Comparison of ENCODE assay signal across 1 cellular context in the genomic region with DNA sequence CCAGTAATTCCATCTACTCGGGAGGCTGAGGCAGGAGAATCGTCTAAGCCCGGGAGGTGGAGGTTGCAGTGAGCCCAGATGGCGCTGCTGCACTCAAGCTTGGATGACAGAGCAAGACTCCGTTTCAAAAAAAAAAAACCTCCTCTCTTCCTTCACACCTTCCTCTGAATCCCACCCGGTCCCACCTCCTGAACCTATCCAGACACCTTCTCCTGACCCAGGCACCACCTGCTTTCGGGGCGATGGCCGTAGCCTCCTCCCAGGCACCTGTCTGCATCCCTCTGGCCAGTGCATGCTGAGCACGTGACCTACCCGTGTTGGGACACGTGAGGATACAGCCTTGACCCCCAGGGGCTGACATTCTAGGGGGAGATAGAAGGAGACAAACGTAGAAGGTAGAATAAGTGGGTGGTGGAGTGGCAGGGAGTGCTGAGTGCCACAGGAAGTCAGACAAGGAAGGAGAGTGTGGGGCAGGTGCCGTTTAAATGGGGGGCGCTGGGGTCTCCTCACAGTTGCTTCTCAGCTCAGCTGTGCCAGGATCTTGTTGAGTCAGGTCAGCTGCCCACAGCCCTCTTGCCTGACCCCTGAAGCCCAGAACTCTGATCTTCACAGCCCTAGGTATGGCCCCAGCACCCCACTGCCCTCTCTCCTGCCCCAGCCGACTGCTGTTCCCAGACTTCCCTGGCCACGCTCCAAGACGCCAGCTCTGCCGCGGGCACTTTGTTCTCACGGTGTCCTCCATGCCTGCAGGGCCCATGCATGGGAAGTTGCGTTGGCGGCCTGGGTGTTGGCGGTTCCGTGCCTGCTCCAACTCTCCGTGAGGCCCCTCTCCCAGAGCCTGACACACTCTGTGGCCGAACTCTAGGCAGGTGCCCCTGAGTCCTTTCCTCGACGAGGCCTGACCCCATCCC.
TF ChIP-seq lines count a peak whose summit lies in the region.

No MANE protein-coding gene starts in this region.

TF ChIP-seq in HEK293, 187 proteins besides CTCF, POLR2A, EP300 and RAD21:
- 0 out of 2 replicates have a peak, but pooled peaks have one; percentile 8 for TF ChIP-seq ZFHX2 (tag by site-specific recombination; conservative IDR thresholded peaks at IDR 0.05)
- 0 out of 2 replicates have a peak, but pooled peaks have one; percentile 23 for TF ChIP-seq ZBTB17 (tag by site-specific recombination; IDR thresholded peaks at IDR 0.05)
- TF ChIP-seq ZNF416 (tag by site-specific recombination; IDR thresholded peaks at IDR 0.05) = no peak
TF ChIP-seq in HEK293: peak in this region for 2.
